In the genomic region with DNA sequence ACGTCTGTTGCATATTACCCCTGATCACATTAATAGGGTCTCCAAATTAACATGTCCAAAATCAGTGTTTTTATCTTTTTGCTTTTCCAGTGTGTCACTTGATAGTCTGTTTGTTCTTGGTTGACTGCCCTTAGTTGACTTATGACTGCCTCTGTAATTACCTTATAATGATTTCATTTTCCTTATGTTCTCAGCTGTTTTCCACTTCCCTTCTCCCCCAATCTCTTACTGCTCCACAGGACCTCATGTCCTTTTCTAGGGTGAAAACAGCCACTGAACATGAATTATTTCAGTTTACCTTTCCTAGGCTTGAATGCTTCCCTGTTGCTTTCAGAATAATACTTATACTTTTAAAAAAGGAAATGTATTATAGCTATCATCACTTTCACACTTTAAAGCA, we compare ENCODE assay signal across 28 cellular contexts.
"Had no signal": no experiment of that assay in that cellular context is flagged by ENCODE, and none has a peak within 500 bp of the region (broad histone marks: within the 10 kb centered on the region; RNA-seq: fewer than 3 reads in every experiment).

No MANE protein-coding gene starts in this region.

- FAIRE-seq: endometrium, islet of Langerhans, urothelium cell line had no signal

- H3K27me3 ChIP-seq: gastrocnemius medialis, left lung had no signal

- H3K9me3 Mint-ChIP-seq: activated CD4-positive, alpha-beta memory T cell treated with anti-CD3 and anti-CD28 coated beads for 36 hours; activated CD4-positive, alpha-beta T cell treated with anti-CD3 and anti-CD28 coated beads, Interleukin-2, amount 10 ng/mL, durations not matched to agents 24 days and 14 days; activated T-cell treated with anti-CD3 and anti-CD28 coated beads, Interleukin-2, amount 50 U/mL, for 24 hours; activated T-helper 17 cell treated with anti-CD3 and anti-CD28 coated beads, Interleukin-2, amount 50 U/mL, for 72 hours; natural killer cell treated with Interleukin-12 subunit alpha and Interleukin-12 subunit beta and Interleukin-15 and Interleukin-18, amount 100 ng/mL, for 72 hours had no signal

- H3K4me3 Mint-ChIP-seq: activated CD4-positive, alpha-beta memory T cell treated with anti-CD3 and anti-CD28 coated beads for 36 hours; activated CD4-positive, alpha-beta T cell treated with anti-CD3 and anti-CD28 coated beads, Interleukin-2, amount 10 ng/mL, durations not matched to agents 24 days and 14 days; activated T-cell treated with anti-CD3 and anti-CD28 coated beads, Interleukin-2, amount 50 U/mL, for 24 hours; activated T-helper 17 cell treated with anti-CD3 and anti-CD28 coated beads, Interleukin-2, amount 50 U/mL, for 72 hours; natural killer cell treated with Interleukin-12 subunit alpha and Interleukin-12 subunit beta and Interleukin-15 and Interleukin-18, amount 100 ng/mL, for 72 hours had no signal

- H3K27ac Mint-ChIP-seq: activated CD4-positive, alpha-beta memory T cell treated with anti-CD3 and anti-CD28 coated beads for 36 hours; activated CD4-positive, alpha-beta T cell treated with anti-CD3 and anti-CD28 coated beads, Interleukin-2, amount 10 ng/mL, durations not matched to agents 24 days and 14 days; activated T-cell treated with anti-CD3 and anti-CD28 coated beads, Interleukin-2, amount 50 U/mL, for 24 hours; activated T-helper 17 cell treated with anti-CD3 and anti-CD28 coated beads, Interleukin-2, amount 50 U/mL, for 72 hours; natural killer cell treated with Interleukin-12 subunit alpha and Interleukin-12 subunit beta and Interleukin-15 and Interleukin-18, amount 100 ng/mL, for 72 hours had no signal

- DNase-seq: activated CD4-positive, alpha-beta memory T cell treated with anti-CD3 and anti-CD28 coated beads for 36 hours; activated CD4-positive, alpha-beta T cell treated with anti-CD3 and anti-CD28 coated beads, Interleukin-2, amount 10 ng/mL, durations not matched to agents 24 days and 14 days; activated CD4-positive, CD25-positive, alpha-beta regulatory T cell treated with anti-CD3 and anti-CD28 coated beads, Interleukin-2, amount 50 U/mL, for 72 hours; activated CD8-positive, alpha-beta memory T cell treated with anti-CD3 and anti-CD28 coated beads, Interleukin-2, amount 50 U/mL, for 4 hours; activated gamma-delta T cell treated with Interleukin-2 at 50 U/mL for 16 hours; activated naive CD4-positive, alpha-beta T cell treated with anti-CD3 and anti-CD28 coated beads, Interleukin-2, amount 50 U/mL, for 16 hours; activated T-cell treated with anti-CD3 and anti-CD28 coated beads, Interleukin-2, amount 50 U/mL, for 24 hours; amniotic stem cell; caudate nucleus; effector CD8-positive, alpha-beta T cell; gastrocnemius medialis; glutamatergic neuron; left lung; lower lobe of right lung; mesendoderm; stimulated activated CD4-positive, alpha-beta T cell treated with anti-CD3 and anti-CD28 coated beads, Interleukin-12 subunit alpha, Interleukin-12 subunit beta, amount 100 ng/mL, for 4 hours; stimulated activated CD4-positive, alpha-beta T cell treated with anti-CD3 and anti-CD28 coated beads, Interleukin-4, amount 100 ng/mL, for 1 hour; stimulated activated naive CD8-positive, alpha-beta T cell treated with anti-CD3 and anti-CD28 coated beads, Interleukin-15, Interleukin-2, amounts not matched to agents 100 U/mL and 50 U/mL, for 24 hours; T1000; trophoblast cell had no signal

- ATAC-seq: activated T-helper 17 cell treated with anti-CD3 and anti-CD28 coated beads, Interleukin-2, amount 50 U/mL, for 72 hours; gastrocnemius medialis; left lung; lower lobe of right lung; natural killer cell treated with Interleukin-12 subunit alpha and Interleukin-12 subunit beta and Interleukin-15 and Interleukin-18, amount 100 ng/mL, for 72 hours; sciatic nerve; stimulated activated naive CD8-positive, alpha-beta T cell treated with anti-CD3 and anti-CD28 coated beads, Interleukin-15, Interleukin-2, amounts not matched to agents 100 U/mL and 50 U/mL, for 24 hours had no signal

- H3K9me3 ChIP-seq: gastrocnemius medialis, left lung, lower lobe of right lung, thoracic aorta had no signal

- H3K27ac ChIP-seq: left lung, lower lobe of right lung, skin epidermis, thoracic aorta had no signal

- H3K4me3 ChIP-seq: gastrocnemius medialis, left lung, lower lobe of right lung, skin epidermis, thoracic aorta had no signal

- H3K36me3 ChIP-seq: gastrocnemius medialis, left lung, lower lobe of right lung, thoracic aorta had no signal

- H3K27me3 Mint-ChIP-seq: activated CD4-positive, alpha-beta memory T cell treated with anti-CD3 and anti-CD28 coated beads for 36 hours; activated CD4-positive, alpha-beta T cell treated with anti-CD3 and anti-CD28 coated beads, Interleukin-2, amount 10 ng/mL, durations not matched to agents 24 days and 14 days; activated T-cell treated with anti-CD3 and anti-CD28 coated beads, Interleukin-2, amount 50 U/mL, for 24 hours; activated T-helper 17 cell treated with anti-CD3 and anti-CD28 coated beads, Interleukin-2, amount 50 U/mL, for 72 hours; natural killer cell treated with Interleukin-12 subunit alpha and Interleukin-12 subunit beta and Interleukin-15 and Interleukin-18, amount 100 ng/mL, for 72 hours had no signal
